Comparison of ENCODE assay signal across 6 cellular contexts in genomic region chr19:2302319-2303208, GRCh38. TPM values are rescaled to one million over a fixed set of nuclear protein-coding genes. Genes with fewer than 3 reads are reported as not detected.
DNase-seq lines count a peak whose midpoint lies in the region; ATAC-seq lines count a peak whose summit lies in the region.

No MANE protein-coding gene starts in this region.

- DNase-seq in EL (peak; percentile 29), caudate nucleus (lab: John Stamatoyannopoulos, UW) (peak in 42 of 61 donors; percentile 10 to 85 (median 50)), mesenchymal stem cell (peak; percentile 45), DMS153 (lab: John Stamatoyannopoulos, UW) (no peak)
- no peak for DNase-seq in activated CD4-positive, alpha-beta T cell treated with anti-CD3 and anti-CD28 coated beads for 1 hour

- no peak for ATAC-seq in HG03280 (IDR thresholded peaks at IDR 0.05; ENCODE audit: unreplicated experiment)

- H3K4me1 ChIP-seq in mesenchymal stem cell (ENCODE audit: control insufficient read depth, insufficient read depth, low read depth, low read length) = peaks cover 8% of the 10 kb centered on the region

- no peak overlapping the region for H3K9ac ChIP-seq in mesenchymal stem cell (ENCODE audit: low read length)

- peak overlapping the region; percentile 19 for H4K8ac ChIP-seq in mesenchymal stem cell (ENCODE audit: low read length)

- 51% methylated on average over 51 of the region's 62 CpGs for WGBS in mesenchymal stem cell

- H2AK5ac ChIP-seq in mesenchymal stem cell (ENCODE audit: low read length, severe bottlenecking) = no peak overlapping the region

- no peak overlapping the region for H3K4ac ChIP-seq in mesenchymal stem cell (ENCODE audit: low read depth in 1 of 2, low read length in 2 of 2)

- no peak overlapping the region for H2BK5ac ChIP-seq in mesenchymal stem cell (ENCODE audit: low read depth, low read length, poor library complexity, severe bottlenecking)

- no peak overlapping the region for H2BK120ac ChIP-seq in mesenchymal stem cell (ENCODE audit: low read depth, low read length)

- no peak overlapping the region for H2AFZ ChIP-seq in mesenchymal stem cell (ENCODE audit: low read depth, low read length)

- no peaks in the 10 kb centered on the region for H3K79me1 ChIP-seq in mesenchymal stem cell (replicated peaks; ENCODE audit: low read length, poor library complexity, severe bottlenecking)

- peak overlapping the region; percentile 18 for H4K91ac ChIP-seq in mesenchymal stem cell (ENCODE audit: low read length)

- no peak overlapping the region for H2BK15ac ChIP-seq in mesenchymal stem cell (ENCODE audit: low read depth, poor library complexity, severe bottlenecking)

- peaks cover 53% of the 10 kb centered on the region in 2 experiments for H3K27me3 ChIP-seq in mesenchymal stem cell (ENCODE audit: control insufficient read depth in 1 of 2, insufficient read depth in 1 of 2, low read length in 2 of 2)

- peak overlapping the region; percentile 14 to 44 for H3K4me3 ChIP-seq in mesenchymal stem cell (ENCODE audit: insufficient read depth in 1 of 2, low read depth in 1 of 2, low read length in 2 of 2)

- no peaks in the 10 kb centered on the region for H3K36me3 ChIP-seq in mesenchymal stem cell (ENCODE audit: control insufficient read depth in 1 of 2, insufficient read depth in 2 of 2, low read depth in 1 of 2, low read length in 2 of 2)

- no peak overlapping the region for H3K4me2 ChIP-seq in mesenchymal stem cell (ENCODE audit: low read length, poor library complexity, severe bottlenecking)

- no peak overlapping the region for H3K18ac ChIP-seq in mesenchymal stem cell (ENCODE audit: low read depth in 1 of 2, low read length in 2 of 2)

- H3K9me3 ChIP-seq in mesenchymal stem cell (ENCODE audit: control insufficient read depth, low read length) = no peaks in the 10 kb centered on the region

- H3K27ac ChIP-seq in caudate nucleus (ENCODE audit: low read depth, low read length) (peak overlapping the region; percentile 78), mesenchymal stem cell (ENCODE audit: low read length, poor library complexity, severe bottlenecking) (no peak overlapping the region)

- H3K14ac ChIP-seq in mesenchymal stem cell (ENCODE audit: low read length in 2 of 2) = no peak overlapping the region

- peak overlapping the region in 1 of 2 experiments; percentile 48 for H3K23ac ChIP-seq in mesenchymal stem cell (ENCODE audit: low read length in 2 of 2)

- H2BK12ac ChIP-seq in mesenchymal stem cell (ENCODE audit: low read length in 2 of 2) = no peak overlapping the region

RNA-seq across cellular contexts. Expression of gene LINGO3, which starts 5.4 kb away (rescaled TPM):
- polyA plus RNA-seq in mesenchymal stem cell (2013, experiment 1 of 2) = not detected
- polyA plus RNA-seq in mesenchymal stem cell (2013, experiment 2 of 2) = not detected

RNA-seq across cellular contexts. Expression of gene PEAK3, which starts 20.6 kb away (rescaled TPM):
- polyA plus RNA-seq in mesenchymal stem cell (2013, experiment 1 of 2) = 0.75 TPM
- polyA plus RNA-seq in mesenchymal stem cell (2013, experiment 2 of 2) = 0.88 TPM

RNA-seq across cellular contexts. Expression of gene LSM7, which starts 25.8 kb away (rescaled TPM):
- polyA plus RNA-seq in mesenchymal stem cell (2013, experiment 1 of 2) = 149 TPM
- polyA plus RNA-seq in mesenchymal stem cell (2013, experiment 2 of 2) = 138 TPM

RNA-seq across cellular contexts. Expression of gene SPPL2B, which starts 25.9 kb away (rescaled TPM):
- 25.7 TPM for polyA plus RNA-seq in mesenchymal stem cell (2013, experiment 1 of 2)
- 24.4 TPM for polyA plus RNA-seq in mesenchymal stem cell (2013, experiment 2 of 2)

RNA-seq across cellular contexts. Expression of gene JSRP1, which starts 46.3 kb away (rescaled TPM):
- polyA plus RNA-seq in mesenchymal stem cell (2013, experiment 1 of 2) = 0.17 TPM
- polyA plus RNA-seq in mesenchymal stem cell (2013, experiment 2 of 2) = 0.10 TPM

Comparison
In these comparisons a context has a peak if more than half of its experiments do, and no peak if none do; other contexts are left out.
1. DNase-seq: peak in EL (single experiment), caudate nucleus (42 of 61) and mesenchymal stem cell (single experiment); none in DMS153 (single experiment) and activated CD4-positive, alpha-beta T cell treated with anti-CD3 and anti-CD28 coated beads for 1 hour (single experiment).